ENCODE assay signal across 1 cellular context in the genomic region with DNA sequence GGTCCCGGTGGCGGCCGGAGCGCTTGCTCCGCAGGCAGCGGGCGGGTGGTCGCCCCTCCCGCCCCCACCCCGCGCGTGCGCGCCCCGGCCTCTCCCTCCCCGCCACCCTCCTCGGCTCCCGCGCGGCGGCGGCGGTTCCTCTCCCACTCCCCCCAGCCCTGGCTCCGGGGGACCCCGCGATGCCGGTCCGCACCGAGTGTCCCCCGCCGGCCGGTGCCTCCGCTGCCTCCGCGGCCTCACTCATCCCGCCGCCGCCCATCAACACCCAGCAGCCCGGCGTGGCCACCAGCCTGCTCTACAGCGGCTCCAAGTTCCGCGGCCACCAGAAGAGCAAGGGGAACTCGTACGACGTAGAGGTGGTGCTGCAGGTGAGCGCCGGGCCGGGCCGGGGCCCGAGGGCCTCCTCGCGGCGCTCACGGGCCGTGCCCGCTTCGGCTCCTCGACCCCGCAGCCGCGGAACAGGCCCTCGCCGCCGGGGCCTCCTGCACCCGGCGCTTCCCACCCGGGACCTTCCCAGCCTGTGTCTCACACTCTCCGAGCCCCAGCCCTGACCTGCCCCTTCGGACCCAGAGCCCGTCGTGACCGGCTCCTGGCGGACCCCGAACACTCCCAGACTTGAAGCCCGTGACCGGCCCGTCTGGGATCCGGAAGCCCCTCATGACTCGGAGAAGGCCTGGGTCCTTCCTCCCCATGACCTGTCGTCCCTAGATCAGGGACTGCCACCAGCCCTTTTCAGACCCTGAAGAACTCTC.
TF ChIP-seq lines count a peak whose summit lies in the region.

No MANE protein-coding gene starts in this region.

TF ChIP-seq in IMR-90, 13 proteins besides CTCF, POLR2A, EP300 and RAD21:
- TF ChIP-seq, protein P1, sequence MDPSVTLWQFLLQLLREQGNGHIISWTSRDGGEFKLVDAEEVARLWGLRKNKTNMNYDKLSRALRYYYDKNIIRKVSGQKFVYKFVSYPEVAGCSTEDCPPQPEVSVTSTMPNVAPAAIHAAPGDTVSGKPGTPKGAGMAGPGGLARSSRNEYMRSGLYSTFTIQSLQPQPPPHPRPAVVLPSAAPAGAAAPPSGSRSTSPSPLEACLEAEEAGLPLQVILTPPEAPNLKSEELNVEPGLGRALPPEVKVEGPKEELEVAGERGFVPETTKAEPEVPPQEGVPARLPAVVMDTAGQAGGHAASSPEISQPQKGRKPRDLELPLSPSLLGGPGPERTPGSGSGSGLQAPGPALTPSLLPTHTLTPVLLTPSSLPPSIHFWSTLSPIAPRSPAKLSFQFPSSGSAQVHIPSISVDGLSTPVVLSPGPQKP (IDR thresholded peaks at IDR 0.05; ENCODE audit: borderline replicate concordance, low read depth, low read length), result no peak
- TF ChIP-seq BHLHE40 (IDR thresholded peaks at IDR 0.05; ENCODE audit: low read depth, low read length) (no peak), CEBPB (IDR thresholded peaks at IDR 0.05; ENCODE audit: low read depth, low read length) (no peak), NFE2L2 (IDR thresholded peaks at IDR 0.05; ENCODE audit: low read depth, low read length) (no peak), RCOR1 (IDR thresholded peaks at IDR 0.05; ENCODE audit: insufficient replicate concordance, low read length) (no peak), SMC3 (IDR thresholded peaks at IDR 0.05; ENCODE audit: low read depth, low read length) (no peak), CHD1 (IDR thresholded peaks at IDR 0.05; ENCODE audit: low read depth, low read length) (no peak; the same call in 1 of the 2 replicates), MXI1 (IDR thresholded peaks at IDR 0.05; ENCODE audit: borderline replicate concordance, low read depth, low read length) (no peak), FOS (IDR thresholded peaks at IDR 0.05; ENCODE audit: low read depth, low read length) (no peak), MAZ (IDR thresholded peaks at IDR 0.05; ENCODE audit: borderline replicate concordance, low read depth, low read length) (no peak), RFX5 (IDR thresholded peaks at IDR 0.05; ENCODE audit: low read depth, low read length) (no peak), MAFK (IDR thresholded peaks at IDR 0.05; ENCODE audit: low read depth, low read length) (no peak)
- TF ChIP-seq, protein P2, sequence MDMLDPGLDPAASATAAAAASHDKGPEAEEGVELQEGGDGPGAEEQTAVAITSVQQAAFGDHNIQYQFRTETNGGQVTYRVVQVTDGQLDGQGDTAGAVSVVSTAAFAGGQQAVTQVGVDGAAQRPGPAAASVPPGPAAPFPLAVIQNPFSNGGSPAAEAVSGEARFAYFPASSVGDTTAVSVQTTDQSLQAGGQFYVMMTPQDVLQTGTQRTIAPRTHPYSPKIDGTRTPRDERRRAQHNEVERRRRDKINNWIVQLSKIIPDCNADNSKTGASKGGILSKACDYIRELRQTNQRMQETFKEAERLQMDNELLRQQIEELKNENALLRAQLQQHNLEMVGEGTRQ (IDR thresholded peaks at IDR 0.05; ENCODE audit: low read depth, low read length), result no peak
